In genomic region chr7:102284399-102284798, GRCh38 we compare ENCODE assay signal across 13 cellular contexts. TPM values are rescaled to one million over a fixed set of nuclear protein-coding genes. Genes with fewer than 3 reads are reported as not detected.
DNase-seq lines count a peak whose midpoint lies in the region; ATAC-seq, FAIRE-seq and TF ChIP-seq lines count a peak whose summit lies in the region.
"Had no signal": no experiment of that assay in that cellular context is flagged by ENCODE, and none has a peak within 500 bp of the region (broad histone marks: within the 10 kb centered on the region; RNA-seq: fewer than 3 reads in every experiment).

No MANE protein-coding gene starts in this region.

- DNase-seq in GM12865 (ENCODE audit: low read depth) = peak; percentile 59
- DNase-seq in activated B cell treated with CpG ODN at 0.5 μM for 24 hours = peak; percentile 38
- DNase-seq in memory B cell (ENCODE audit: low spot score in 2 of 2) = no peak
- no peak for DNase-seq in GM12891 (ENCODE audit: insufficient read length, low spot score)
- DNase-seq in DMS114 treated with DMSO at 0.1 percent for 48 hours (lab: John Stamatoyannopoulos, UW; ENCODE audit: unreplicated experiment) = no peak
- no peak for DNase-seq in KG1 (lab: John Stamatoyannopoulos, UW)
- DNase-seq in amniotic stem cell (lab: John Stamatoyannopoulos, UW) = no peak
- DNase-seq: NCI-H446 had no signal

- H3K9me3 Mint-ChIP-seq in activated B cell treated with CpG ODN at 0.5 μM for 24 hours (no peaks in the 10 kb centered on the region), memory B cell (no peaks in the 10 kb centered on the region)

- TF ChIP-seq CTCF in GM12865 (IDR thresholded peaks at IDR 0.05; ENCODE audit: insufficient read depth, low read depth, low read length, missing control alignments) (no peak), activated B cell treated with CpG ODN at 0.5 μM for 24 hours (IDR thresholded peaks at IDR 0.05) (no peak)

- H3K36me3 ChIP-seq in BLaER1 = no peaks in the 10 kb centered on the region

- H3K36me3 Mint-ChIP-seq in activated B cell treated with CpG ODN at 0.5 μM for 24 hours (ENCODE audit: low read depth) (no peaks in the 10 kb centered on the region), memory B cell (no peaks in the 10 kb centered on the region)

- CTCF ChIA-PET in activated B cell treated with CpG ODN at 0.5 μM for 24 hours (lab: Charles Lee) = interaction anchor here (1.3 to 1.6 kb wide), 2 partner anchors 105 to 107 kb away, joined by 3 to 5 read pairs; no protein-coding TSS in a partner anchor

- no peaks in the 10 kb centered on the region for H3K9me3 ChIP-seq in BLaER1

- H4K20me1 ChIP-seq in BLaER1 = peaks cover 40% of the 10 kb centered on the region

- no peak for TF ChIP-seq POLR2A in GM12891 (IDR thresholded peaks at IDR 0.05; ENCODE audit: low read depth, low read length)

- no peak overlapping the region; the same call in 1 of the 2 replicates for H3K4me3 ChIP-seq in BLaER1
- H3K4me3 ChIP-seq in GM12865 (ENCODE audit: low read depth, low read length) = 0 out of 2 replicates have a peak overlapping the region, but pooled peaks have one; percentile 10

- ATAC-seq in activated B cell treated with CpG ODN at 0.5 μM for 24 hours (ENCODE audit: low read depth) (no peak), memory B cell (ENCODE audit: low read depth) (peak; percentile 34)
- ATAC-seq: activated CD4-positive, CD25-positive, alpha-beta regulatory T cell treated with anti-CD3 and anti-CD28 coated beads, Interleukin-2, amount 50 U/mL, for 24 hours had no signal

- POLR2A ChIA-PET in activated B cell treated with CpG ODN at 0.5 μM for 24 hours (lab: Charles Lee) = interaction anchor here (0.5 to 2.3 kb wide), 7 partner anchors 12 to 543 kb away, joined by 3 to 24 read pairs (median 4); no protein-coding TSS in a partner anchor

- H3K27me3 Mint-ChIP-seq in activated B cell treated with CpG ODN at 0.5 μM for 24 hours = no peaks in the 10 kb centered on the region
- no peaks in the 10 kb centered on the region for H3K27me3 Mint-ChIP-seq in memory B cell

- intact Hi-C loops in activated B cell treated with CpG ODN at 0.5 μM for 24 hours (cut with micrococcal nuclease) = no loop called here

- H3K27ac Mint-ChIP-seq in activated B cell treated with CpG ODN at 0.5 μM for 24 hours (peak overlapping the region; percentile 63), memory B cell (peak overlapping the region; percentile 91)

- H3K9ac ChIP-seq in BLaER1 = no peak overlapping the region

- no peaks in the 10 kb centered on the region; the same call in 1 of the 2 replicates for H3K27me3 ChIP-seq in BLaER1
- H3K27me3 ChIP-seq: dorsolateral prefrontal cortex had no signal

- peak overlapping the region; percentile 78 for H3K4me3 Mint-ChIP-seq in activated B cell treated with CpG ODN at 0.5 μM for 24 hours
- peak overlapping the region; percentile 79 for H3K4me3 Mint-ChIP-seq in memory B cell

- H3K27ac ChIP-seq in BLaER1 = no peak overlapping the region

- peak overlapping the region; percentile 98 for H3K4me2 ChIP-seq in BLaER1

- H3K4me1 ChIP-seq in BLaER1 = peaks cover 65% of the 10 kb centered on the region

- H3K4me1 Mint-ChIP-seq in activated B cell treated with CpG ODN at 0.5 μM for 24 hours (peaks cover 54% of the 10 kb centered on the region), memory B cell (peaks cover 38% of the 10 kb centered on the region)

- no peak for FAIRE-seq in GM12891 (lab: Jason Lieb, UNC)
- FAIRE-seq: frontal cortex, keratinocyte had no signal

TF ChIP-seq in GM12891, 5 proteins besides CTCF, POLR2A, EP300 and RAD21:
- no peak for TF ChIP-seq POLR2AphosphoS5 (IDR thresholded peaks at IDR 0.05; ENCODE audit: low read depth, low read length)
- TF ChIP-seq PAX5 (IDR thresholded peaks at IDR 0.05; ENCODE audit: insufficient read depth, low read length, severe bottlenecking) = no peak
- no peak for TF ChIP-seq POU2F2 (IDR thresholded peaks at IDR 0.05; ENCODE audit: low read depth, low read length)
- no peak for TF ChIP-seq SPI1 (IDR thresholded peaks at IDR 0.05; ENCODE audit: low read depth, low read length)
- TF ChIP-seq TAF1 (IDR thresholded peaks at IDR 0.05; ENCODE audit: low read depth, low read length) = no peak

RNA-seq across cellular contexts. Expression of gene SH2B2, which starts 2.3 kb away (rescaled TPM):
- total RNA-seq in activated B cell treated with CpG ODN at 0.5 μM for 24 hours = 28.2 and 32.1 TPM in 2 replicates
- 12.1 TPM for polyA plus RNA-seq in GM12891 (2012; ENCODE audit: low read depth, missing spikeins)

Comparison
In these comparisons a context has a peak if more than half of its experiments do, and no peak if none do; other contexts are left out.
1. DNase-seq: peak in GM12865 (single experiment) and activated B cell treated with CpG ODN at 0.5 μM for 24 hours (single experiment); none in memory B cell (0 of 2), GM12891 (single experiment), DMS114 treated with DMSO at 0.1 percent for 48 hours (single experiment), KG1 (single experiment) and amniotic stem cell (single experiment).